9 cellular contexts compared by ENCODE assay signal in the genomic region with DNA sequence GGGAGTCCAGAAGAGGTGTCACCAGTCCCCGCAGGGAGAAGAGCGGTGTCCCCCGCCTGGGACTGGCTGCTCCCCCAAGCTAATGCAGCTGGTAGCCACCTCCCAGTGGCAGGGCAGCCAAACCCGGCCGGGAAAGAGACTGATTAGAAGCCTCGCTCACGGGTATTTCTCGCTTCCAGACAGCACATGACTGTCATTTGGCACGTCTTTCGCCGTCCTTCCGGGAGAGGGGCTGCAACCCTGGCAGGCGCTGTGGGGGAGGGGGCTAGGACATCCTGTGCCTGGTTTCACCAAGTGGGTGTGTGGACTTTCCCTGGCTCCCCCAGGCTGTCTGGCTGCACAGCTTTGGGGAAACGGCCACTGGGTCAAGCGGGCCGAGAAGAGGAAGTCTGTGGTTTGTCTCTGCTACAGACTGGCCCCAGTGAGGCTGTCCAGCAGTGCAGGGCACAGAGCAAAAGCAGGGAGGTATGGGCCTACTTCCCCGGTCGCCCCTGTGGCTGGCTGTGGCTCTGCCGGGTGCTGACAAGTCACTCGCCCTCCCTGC. TPM values are rescaled to one million over a fixed set of nuclear protein-coding genes. Genes with fewer than 3 reads are reported as not detected.
DNase-seq lines count a peak whose midpoint lies in the region; ATAC-seq and TF ChIP-seq lines count a peak whose summit lies in the region.
"Had no signal": no experiment of that assay in that cellular context is flagged by ENCODE, and none has a peak within 500 bp of the region (broad histone marks: within the 10 kb centered on the region; RNA-seq: fewer than 3 reads in every experiment).

No MANE protein-coding gene starts in this region.

- no peaks in the 10 kb centered on the region for H3K9me3 ChIP-seq in mucosa of descending colon
- H3K9me3 ChIP-seq in vagina, result no peaks in the 10 kb centered on the region
- H3K9me3 ChIP-seq: SJCRH30 had no signal

- H3K27me3 ChIP-seq in vagina, result no peaks in the 10 kb centered on the region
- H3K27me3 ChIP-seq: SJCRH30 had no signal

- no peak for TF ChIP-seq POLR2A in vagina (IDR thresholded peaks at IDR 0.05)

- intact Hi-C loops in mucosa of descending colon (cut with DNase I, micrococcal nuclease) (no loop called here), vagina (cut with DNase I) (no loop called here)

- peaks cover 0 to 4% of the 10 kb centered on the region in 2 donors for H3K36me3 Mint-ChIP-seq in activated naive CD4-positive, alpha-beta T cell treated with anti-CD3 and anti-CD28 coated beads, Interleukin-2, amount 50 U/mL, for 72 hours

- H3K4me3 ChIP-seq in mucosa of descending colon, result no peak overlapping the region
- peak overlapping the region; percentile 87 to 90 for H3K4me3 ChIP-seq in vagina
- H3K4me3 ChIP-seq: SJCRH30 had no signal

- no peak for DNase-seq in activated naive CD4-positive, alpha-beta T cell treated with anti-CD3 and anti-CD28 coated beads, Interleukin-2, amount 50 U/mL, for 72 hours (ENCODE audit: low spot score in 2 of 2)
- DNase-seq in activated naive CD4-positive, alpha-beta T cell (lab: John Stamatoyannopoulos, UW), result no peak
- DNase-seq in dermis blood vessel endothelial cell (peak; percentile 76), mucosa of descending colon (peak; percentile 64 to 83 (median 67)), vagina (ENCODE audit: extremely low spot score in 2 of 2) (no peak)
- no peak for DNase-seq in stimulated activated CD4-positive, alpha-beta T cell treated with anti-CD3 and anti-CD28 coated beads, Interleukin-2, amount 100 ng/mL, for 24 hours
- no peak for DNase-seq in activated CD4-positive, alpha-beta T cell treated with anti-CD3 and anti-CD28 coated beads for 4 hours
- DNase-seq: SJCRH30 had no signal

- peak overlapping the region; percentile 78 to 92 for H3K27ac Mint-ChIP-seq in activated naive CD4-positive, alpha-beta T cell treated with anti-CD3 and anti-CD28 coated beads, Interleukin-2, amount 50 U/mL, for 72 hours

- H3K36me3 ChIP-seq in mucosa of descending colon (ENCODE audit: low read depth) (no peaks in the 10 kb centered on the region), vagina (peaks cover 0 to 6% of the 10 kb centered on the region in 2 donors)
- H3K36me3 ChIP-seq: SJCRH30 had no signal

- H3K4me1 ChIP-seq in mucosa of descending colon (ENCODE audit: low read depth) (peaks cover 60% of the 10 kb centered on the region), vagina (peaks cover 87% of the 10 kb centered on the region)

- ATAC-seq in activated naive CD4-positive, alpha-beta T cell treated with anti-CD3 and anti-CD28 coated beads, Interleukin-2, amount 50 U/mL, for 72 hours, result no peak
- peak; percentile 2 for ATAC-seq in mucosa of descending colon
- no peak for ATAC-seq in GM21528 (IDR thresholded peaks at IDR 0.05; ENCODE audit: low FRiP score, unreplicated experiment)

- no peaks in the 10 kb centered on the region for H3K9me3 Mint-ChIP-seq in activated naive CD4-positive, alpha-beta T cell treated with anti-CD3 and anti-CD28 coated beads, Interleukin-2, amount 50 U/mL, for 72 hours

- H3K27ac ChIP-seq in vagina, result peak overlapping the region; percentile 98
- H3K27ac ChIP-seq: SJCRH30 had no signal

- no peak for TF ChIP-seq CTCF in mucosa of descending colon (IDR thresholded peaks at IDR 0.05)
- no peak for TF ChIP-seq CTCF in vagina (IDR thresholded peaks at IDR 0.05)

RNA-seq across cellular contexts. Expression of a gene that starts 3.8 kb away (rescaled TPM):
- 100 to 1,000 TPM; 107 to 142 TPM for total RNA-seq in activated naive CD4-positive, alpha-beta T cell treated with anti-CD3 and anti-CD28 coated beads, Interleukin-2, amount 50 U/mL, for 72 hours
- 248 and 294 TPM in 2 replicates for total RNA-seq in dermis blood vessel endothelial cell
- 100 to 1,000 TPM in 2 of 3 donors, 10 to 100 TPM in 1; 98.7 to 551 (median 186) TPM for total RNA-seq in mucosa of descending colon
- total RNA-seq in vagina, result 526 TPM

RNA-seq across cellular contexts. Expression of a gene that starts 19.7 kb away (rescaled TPM):
- 10 to 100 TPM; 31.8 to 38.7 TPM for total RNA-seq in activated naive CD4-positive, alpha-beta T cell treated with anti-CD3 and anti-CD28 coated beads, Interleukin-2, amount 50 U/mL, for 72 hours
- 56.6 and 87.6 TPM in 2 replicates for total RNA-seq in dermis blood vessel endothelial cell
- 10 to 100 TPM; 33.9 to 58.8 (median 39.2) TPM for total RNA-seq in mucosa of descending colon
- 37.6 TPM for total RNA-seq in vagina

Comparison
In these comparisons a context has a peak if more than half of its experiments do, and no peak if none do; other contexts are left out.
1. DNase-seq: peak in dermis blood vessel endothelial cell (single experiment) and mucosa of descending colon (3 of 3); none in activated naive CD4-positive, alpha-beta T cell treated with anti-CD3 and anti-CD28 coated beads, Interleukin-2, amount 50 U/mL, for 72 hours (0 of 2), activated naive CD4-positive, alpha-beta T cell (0 of 4), vagina (0 of 2), stimulated activated CD4-positive, alpha-beta T cell treated with anti-CD3 and anti-CD28 coated beads, Interleukin-2, amount 100 ng/mL, for 24 hours (0 of 2) and activated CD4-positive, alpha-beta T cell treated with anti-CD3 and anti-CD28 coated beads for 4 hours (0 of 2).